ENCODE assay signal across 15 cellular contexts in the genomic region with DNA sequence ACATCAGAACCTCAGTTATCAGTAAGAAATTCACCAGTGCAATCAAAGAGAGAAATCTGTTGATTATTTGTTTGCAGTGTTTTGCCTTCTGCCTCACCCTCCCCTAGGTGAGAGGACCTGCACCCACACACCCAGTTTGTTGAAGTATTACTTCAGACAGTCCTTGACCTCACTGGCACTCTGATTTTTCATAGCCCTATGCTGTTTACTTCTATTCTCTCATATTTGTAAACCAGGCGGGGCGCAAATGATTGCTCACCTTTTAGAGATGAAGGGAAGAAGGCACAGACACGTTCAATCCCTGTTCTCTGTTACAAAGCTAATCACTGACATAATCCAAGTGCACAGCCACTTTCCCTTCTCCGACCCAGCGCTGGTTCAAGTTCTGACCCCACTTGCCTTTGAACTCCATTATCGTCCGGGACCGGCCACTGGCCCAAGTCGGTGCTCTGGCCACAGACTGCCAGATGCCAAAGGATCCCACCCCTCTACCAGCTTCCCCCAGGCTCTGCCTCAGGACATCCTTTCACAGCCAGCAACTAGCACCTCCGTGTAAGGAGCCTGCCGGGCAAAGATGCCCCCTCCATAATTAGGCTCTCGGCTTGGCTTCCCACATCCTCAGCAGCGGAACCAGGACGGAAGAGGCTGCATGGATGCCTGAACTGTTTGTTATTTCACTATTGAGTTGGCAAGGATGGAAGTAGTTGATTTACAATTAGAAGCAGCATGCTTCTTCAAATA. TPM values are rescaled to one million over a fixed set of nuclear protein-coding genes. Genes with fewer than 3 reads are reported as not detected.
DNase-seq lines count a peak whose midpoint lies in the region; ATAC-seq and TF ChIP-seq lines count a peak whose summit lies in the region.
"Had no signal": no experiment of that assay in that cellular context is flagged by ENCODE, and none has a peak within 500 bp of the region (broad histone marks: within the 10 kb centered on the region; RNA-seq: fewer than 3 reads in every experiment).

No MANE protein-coding gene starts in this region.

- no peak for TF ChIP-seq EP300 in gastroesophageal sphincter (IDR thresholded peaks at IDR 0.05)

- H3K27ac ChIP-seq in adipose tissue (ENCODE audit: low read depth, low read length) (peak overlapping the region; percentile 52), psoas muscle (no peak overlapping the region), gastroesophageal sphincter (peak overlapping the region in 2 of 4 donors; percentile 18 to 55)
- H3K27ac ChIP-seq: cardiac muscle cell, SJCRH30 had no signal

- ATAC-seq in psoas muscle (no peak), gastroesophageal sphincter (no peak)
- ATAC-seq: naive thymus-derived CD4-positive, alpha-beta T cell had no signal

- peak overlapping the region; percentile 41 for H3K4me3 ChIP-seq in H7 (ENCODE audit: insufficient read depth, low read depth, low read length)
- H3K4me3 ChIP-seq in iPS-18c (ENCODE audit: insufficient read depth, low read depth, low read length): peak overlapping the region; percentile 32
- H3K4me3 ChIP-seq in psoas muscle: peak overlapping the region; percentile 43
- H3K4me3 ChIP-seq in gastroesophageal sphincter: peak overlapping the region in 1 of 2 donors; percentile 24
- H3K4me3 ChIP-seq: cardiac muscle cell, SJCRH30 had no signal

- 59 to 73% (median 68%) methylated on average over 14 of the region's 14 CpGs for WGBS in adipose tissue, 3 donors
- 36 to 44% (median 39%) methylated on average over 14 of the region's 14 CpGs for WGBS in psoas muscle, 3 donors
- WGBS in gastroesophageal sphincter (ENCODE audit: low coverage in 1 of 2), 2 donors: 49 to 82% methylated on average over 3 to 6 of the region's 14 CpGs

- H3K27me3 ChIP-seq in H7 (ENCODE audit: control insufficient read depth, insufficient read depth, low read length) (no peaks in the 10 kb centered on the region), psoas muscle (ENCODE audit: insufficient read depth in 3 of 3, low read length in 2 of 3) (peaks cover 0 to 16% (median 5%) of the 10 kb centered on the region in 3 donors), gastroesophageal sphincter (peaks cover 31% of the 10 kb centered on the region)
- H3K27me3 ChIP-seq: SJCRH30 had no signal

- H3K9me3 ChIP-seq in iPS-18c (ENCODE audit: control insufficient read depth, insufficient read depth, low read length): no peaks in the 10 kb centered on the region
- H3K9me3 ChIP-seq in psoas muscle: no peaks in the 10 kb centered on the region
- no peaks in the 10 kb centered on the region for H3K9me3 ChIP-seq in gastroesophageal sphincter
- H3K9me3 ChIP-seq: SJCRH30 had no signal

- no peak for TF ChIP-seq POLR2A in gastroesophageal sphincter (IDR thresholded peaks at IDR 0.05)

- TF ChIP-seq CTCF in psoas muscle (IDR thresholded peaks at IDR 0.05) (no peak), gastroesophageal sphincter (IDR thresholded peaks at IDR 0.05) (no peak), GM10266 (IDR thresholded peaks at IDR 0.05; ENCODE audit: control insufficient read depth, insufficient read depth, low read depth, missing control alignments) (no peak)

- DNase-seq in H7 (no peak), psoas muscle (no peak), NCI-H187 treated with DMSO at 0.1 percent for 48 hours (lab: John Stamatoyannopoulos, UW) (no peak), GM10266 (ENCODE audit: extremely low spot score) (no peak), AML-193 (lab: John Stamatoyannopoulos, UW) (no peak)
- DNase-seq: activated CD4-positive, alpha-beta T cell treated with anti-CD3 and anti-CD28 coated beads, Interleukin-2, amount 10 ng/mL, durations not matched to agents 24 days and 14 days; activated T-cell treated with anti-CD3 and anti-CD28 coated beads, Interleukin-2, amount 50 U/mL, for 24 hours; DMS 273 treated with DMSO at 0.1 percent for 48 hours; naive thymus-derived CD4-positive, alpha-beta T cell; NCI-H345; SJCRH30 had no signal

- H3K36me3 ChIP-seq in H7 (replicated peaks; ENCODE audit: control insufficient read depth, insufficient read depth, low read length): no peaks in the 10 kb centered on the region
- no peaks in the 10 kb centered on the region for H3K36me3 ChIP-seq in psoas muscle (ENCODE audit: insufficient read depth in 1 of 2, low read depth in 1 of 2)
- no peaks in the 10 kb centered on the region for H3K36me3 ChIP-seq in gastroesophageal sphincter
- H3K36me3 ChIP-seq: cardiac muscle cell, SJCRH30 had no signal

- H3K4me1 ChIP-seq in psoas muscle (peaks cover 24% of the 10 kb centered on the region), gastroesophageal sphincter (peaks cover 0 to 7% (median 0%) of the 10 kb centered on the region in 3 donors)

- intact Hi-C loops in psoas muscle (cut with DNase I): loop anchor here in 1 of 2 donors (5.0 kb wide), 1 partner anchor 848 kb away; no protein-coding TSS in a partner anchor

RNA-seq across cellular contexts. Expression of gene ETS1, which starts 1.7 kb away (rescaled TPM):
- total RNA-seq in H7 (2014; rRNA removed; shearing (Covaris generic)): 23.8 and 24.1 TPM in 2 replicates
- polyA plus RNA-seq in adipose tissue (10 to 100 TPM; 13.7 to 89.4 (median 51.5) TPM), psoas muscle (10 to 100 TPM in 2 of 3 donors, 1 to 10 TPM in 1; 8.5 to 13.9 (median 12.6) TPM)
- total RNA-seq in psoas muscle (10 to 100 TPM; 19.3 to 32.4 (median 27.1) TPM), gastroesophageal sphincter (10 to 100 TPM; 32.2 to 65.2 (median 51.0) TPM)
